ENCODE assay signal across 15 cellular contexts in genomic region chr21:33355355-33355754, GRCh38. TPM values are rescaled to one million over a fixed set of nuclear protein-coding genes. Genes with fewer than 3 reads are reported as not detected.
DNase-seq lines count a peak whose midpoint lies in the region; ATAC-seq, FAIRE-seq and TF ChIP-seq lines count a peak whose summit lies in the region.
"Had no signal": no experiment of that assay in that cellular context is flagged by ENCODE, and none has a peak within 500 bp of the region (broad histone marks: within the 10 kb centered on the region; RNA-seq: fewer than 3 reads in every experiment).

No MANE protein-coding gene starts in this region.

- ATAC-seq in PC-3 (no peak), K562 (no peak)

- no peaks in the 10 kb centered on the region for H3K27me3 Mint-ChIP-seq in activated naive CD4-positive, alpha-beta T cell treated with anti-CD3 and anti-CD28 coated beads for 36 hours (ENCODE audit: low read depth)

- H3K9me3 ChIP-seq in PC-3 (ENCODE audit: low read length) (no peaks in the 10 kb centered on the region), K562 (replicated peaks; ENCODE audit: control insufficient read depth, insufficient read depth, low read depth, low read length) (no peaks in the 10 kb centered on the region), spleen (no peaks in the 10 kb centered on the region), GM23248 (ENCODE audit: low read depth) (no peaks in the 10 kb centered on the region), BE2C (no peaks in the 10 kb centered on the region)
- H3K9me3 ChIP-seq: uterus had no signal

- H3K9me1 ChIP-seq in K562 (ENCODE audit: control insufficient read depth, insufficient read depth, low read length), result no peaks in the 10 kb centered on the region

- peaks cover 6% of the 10 kb centered on the region for H3K4me1 Mint-ChIP-seq in activated naive CD4-positive, alpha-beta T cell treated with anti-CD3 and anti-CD28 coated beads for 36 hours (ENCODE audit: low read depth)

- H3K79me2 ChIP-seq in PC-3 (ENCODE audit: low read length) (no peaks in the 10 kb centered on the region), K562 (ENCODE audit: control insufficient read depth, insufficient read depth, low read length) (no peaks in the 10 kb centered on the region), GM23248 (ENCODE audit: insufficient read depth) (no peaks in the 10 kb centered on the region)

- TF ChIP-seq POLR2A in K562 (conservative IDR thresholded peaks at IDR 0.05) (no peak), spleen (IDR thresholded peaks at IDR 0.05) (no peak)

- BruUV-seq in PC-3 (replicated peaks; lab: Mats Ljungman, UMichigan) (TSS peak; percentile 38), K562 (replicated peaks; lab: Mats Ljungman, UMichigan) (TSS peak; percentile 49)

- 88% methylated on average over 6 of the region's 6 CpGs for WGBS in K562 (ENCODE audit: insufficient coverage, low coverage, missing lambda C conversion rate)
- 69 to 78% (median 74%) methylated on average over 6 of the region's 6 CpGs for WGBS in spleen, 5 donors
- 84 to 93% methylated on average over 6 of the region's 6 CpGs for WGBS in GM23248 (ENCODE audit: low coverage in 1 of 2, low lambda C conversion rate in 2 of 2, missing lambda C conversion rate in 2 of 2), 2 experiments

- H3K36me3 Mint-ChIP-seq in activated naive CD4-positive, alpha-beta T cell treated with anti-CD3 and anti-CD28 coated beads for 36 hours (ENCODE audit: low read depth), result peaks cover 6% of the 10 kb centered on the region

- no peak for TF ChIP-seq RAD21 in K562 (CRISPR knock-in tag; conservative IDR thresholded peaks at IDR 0.05 in 1 of 2, IDR thresholded peaks at IDR 0.05 in 1 of 2)

- H2AFZ ChIP-seq in PC-3 (ENCODE audit: low read length), result no peak overlapping the region
- no peak overlapping the region for H2AFZ ChIP-seq in K562 (ENCODE audit: low read depth, low read length)
- no peak overlapping the region for H2AFZ ChIP-seq in GM23248

- in situ Hi-C loops in K562 (cut with MboI) (no loop called here), GM23248 (cut with MboI) (no loop called here)

- no peaks in the 10 kb centered on the region for H4K20me1 ChIP-seq in PC-3 (ENCODE audit: low read length)
- H4K20me1 ChIP-seq in K562 (replicated peaks; ENCODE audit: control insufficient read depth, insufficient read depth, low read length), result no peaks in the 10 kb centered on the region
- no peaks in the 10 kb centered on the region for H4K20me1 ChIP-seq in GM23248 (ENCODE audit: insufficient read depth)

- FAIRE-seq in K562 (lab: Jason Lieb, UNC), result no peak
- FAIRE-seq: D721Med had no signal

- H3K27me3 ChIP-seq in PC-3 (ENCODE audit: low read length) (no peaks in the 10 kb centered on the region), K562 (ENCODE audit: control insufficient read depth in 2 of 2, insufficient read depth in 2 of 2, low read length in 2 of 2) (no peaks in the 10 kb centered on the region), spleen (replicated peaks in 1 of 7) (no peaks in the 10 kb centered on the region), GM23248 (replicated peaks; ENCODE audit: insufficient read depth) (no peaks in the 10 kb centered on the region), BE2C (no peaks in the 10 kb centered on the region)
- H3K27me3 ChIP-seq: uterus had no signal

- H3K9me2 ChIP-seq in PC-3 (replicated peaks; ENCODE audit: low read length) (no peaks in the 10 kb centered on the region), GM23248 (ENCODE audit: insufficient read depth) (no peaks in the 10 kb centered on the region)

- peaks cover 12% of the 10 kb centered on the region; the same call in 1 of the 2 replicates for H3K36me3 ChIP-seq in PC-3 (ENCODE audit: low read depth, low read length)
- H3K36me3 ChIP-seq in K562 (ENCODE audit: control insufficient read depth, insufficient read depth, low read length), result peaks cover 31% of the 10 kb centered on the region; the same call in 1 of the 3 replicates
- H3K36me3 ChIP-seq in spleen, result peaks cover 0 to 79% (median 61%) of the 10 kb centered on the region in 6 donors
- peaks cover 14% of the 10 kb centered on the region; the same call in 1 of the 2 replicates for H3K36me3 ChIP-seq in GM23248 (ENCODE audit: low read depth)
- peaks cover 9% of the 10 kb centered on the region for H3K36me3 ChIP-seq in BE2C
- H3K36me3 ChIP-seq: uterus had no signal

- no peak for TF ChIP-seq EP300 in K562 (IDR thresholded peaks at IDR 0.05; ENCODE audit: low read length)

- no peaks in the 10 kb centered on the region for H3F3A ChIP-seq in PC-3 (ENCODE audit: low read length, unreplicated experiment)
- H3F3A ChIP-seq in GM23248 (ENCODE audit: insufficient read depth), result peaks cover 15% of the 10 kb centered on the region; the same call in 1 of the 2 replicates

- DNase-seq in activated naive CD4-positive, alpha-beta T cell treated with anti-CD3 and anti-CD28 coated beads for 36 hours, result no peak
- no peak for DNase-seq in activated naive CD4-positive, alpha-beta T cell treated with anti-CD3 and anti-CD28 coated beads, Interleukin-2, amount 50 U/mL, for 16 hours
- DNase-seq in PC-3 (no peak), K562 (ENCODE audit: extremely low read depth in 1 of 4, low spot score in 3 of 4) (no peak), spleen (no peak), GM23248 (no peak), BE2C (no peak), substantia nigra (lab: John Stamatoyannopoulos, UW) (no peak)
- DNase-seq: activated CD4-positive, alpha-beta T cell treated with anti-CD3 and anti-CD28 coated beads for 1 hour; cortex of kidney; H7; mesendoderm; NCI-H1436; uterus had no signal

- H3K27ac ChIP-seq in PC-3 (ENCODE audit: low read length), result no peak overlapping the region
- H3K27ac ChIP-seq in K562 (ENCODE audit: extremely low read depth, low read depth, low read length), result no peak overlapping the region
- H3K27ac ChIP-seq in spleen, result peak overlapping the region in 7 of 8 donors; percentile 15 to 70 (median 38)
- H3K27ac ChIP-seq in GM23248, result no peak overlapping the region
- H3K27ac ChIP-seq in substantia nigra (ENCODE audit: low read depth, low read length, poor library complexity, severe bottlenecking), result no peak overlapping the region
- H3K27ac ChIP-seq: uterus had no signal

- H3K9ac ChIP-seq in PC-3 (ENCODE audit: low read length) (no peak overlapping the region), K562 (ENCODE audit: insufficient read depth in 1 of 2, low read depth in 2 of 2, low read length in 2 of 2) (no peak overlapping the region), GM23248 (no peak overlapping the region)

- intact Hi-C loops in activated naive CD4-positive, alpha-beta T cell treated with anti-CD3 and anti-CD28 coated beads for 36 hours (cut with micrococcal nuclease), result no loop called here
- intact Hi-C loops in PC-3 (cut with micrococcal nuclease) (no loop called here), K562 (cut with micrococcal nuclease) (no loop called here), spleen (cut with DNase I; ENCODE audit: low total_unique reads) (loop anchor here (10.0 kb wide), 1 partner anchor 79 kb away; no protein-coding TSS in a partner anchor)

- H3K4me1 ChIP-seq in PC-3 (ENCODE audit: insufficient read depth, low read length), result peaks cover 7% of the 10 kb centered on the region
- H3K4me1 ChIP-seq in K562 (replicated peaks in 1 of 2; ENCODE audit: control insufficient read depth in 2 of 2, insufficient read depth in 2 of 2, low read length in 2 of 2), result no peaks in the 10 kb centered on the region
- peaks cover under 1 to 44% (median 8%) of the 10 kb centered on the region in 6 donors for H3K4me1 ChIP-seq in spleen
- peaks cover 9% of the 10 kb centered on the region for H3K4me1 ChIP-seq in GM23248 (ENCODE audit: insufficient read depth)
- no peaks in the 10 kb centered on the region for H3K4me1 ChIP-seq in BE2C

- CTCF ChIA-PET in activated naive CD4-positive, alpha-beta T cell treated with anti-CD3 and anti-CD28 coated beads for 36 hours (lab: Charles Lee), result interaction anchor here (0.6 kb wide), 1 partner anchor 584 kb away, joined by 4 read pairs; the partner anchor contains the start of gene PAXBP1
- CTCF ChIA-PET in PC-3 (lab: Charles Lee) (no interaction called here), K562 (lab: Yijun Ruan, JAX; ENCODE audit: low intra/inter-chr PET ratio) (no interaction called here)

- H3K4me2 ChIP-seq in PC-3 (ENCODE audit: low read length) (no peak overlapping the region), K562 (ENCODE audit: insufficient read depth, low read length) (no peak overlapping the region), GM23248 (ENCODE audit: unreplicated experiment) (no peak overlapping the region)

- TF ChIP-seq CTCF in PC-3 (conservative IDR thresholded peaks at IDR 0.05; ENCODE audit: low read depth, low read length) (no peak), K562 (IDR thresholded peaks at IDR 0.05 in 2 of 3, conservative IDR thresholded peaks at IDR 0.05 in 1 of 3; ENCODE audit: insufficient read depth in 2 of 3, low read depth in 1 of 3, low read length in 3 of 3) (no peak), spleen (IDR thresholded peaks at IDR 0.05 in 8 of 11, conservative IDR thresholded peaks at IDR 0.05 in 3 of 11) (no peak), BE2C (IDR thresholded peaks at IDR 0.05; ENCODE audit: low read depth, low read length) (no peak)

- H3K4me3 Mint-ChIP-seq in activated naive CD4-positive, alpha-beta T cell treated with anti-CD3 and anti-CD28 coated beads for 36 hours, result no peak overlapping the region

- H3K27ac Mint-ChIP-seq in activated naive CD4-positive, alpha-beta T cell treated with anti-CD3 and anti-CD28 coated beads for 36 hours, result peak overlapping the region; percentile 61

- no peak overlapping the region for H3K4me3 ChIP-seq in PC-3 (ENCODE audit: low read length)
- no peak overlapping the region for H3K4me3 ChIP-seq in K562
- no peak overlapping the region for H3K4me3 ChIP-seq in spleen
- no peak overlapping the region for H3K4me3 ChIP-seq in GM23248
- no peak overlapping the region for H3K4me3 ChIP-seq in BE2C (ENCODE audit: low read depth, low read length)
- H3K4me3 ChIP-seq: uterus had no signal

- POLR2A ChIA-PET in PC-3 (lab: Charles Lee; ENCODE audit: unreplicated experiment), result no interaction called here
- POLR2A ChIA-PET in K562 (lab: Yijun Ruan, JAX), result interaction anchor here (0.9 to 1.4 kb wide), 2 partner anchors 9 to 11 kb away, joined by 3 to 5 read pairs; no protein-coding TSS in a partner anchor

- no peaks in the 10 kb centered on the region for H3K9me3 Mint-ChIP-seq in activated naive CD4-positive, alpha-beta T cell treated with anti-CD3 and anti-CD28 coated beads for 36 hours

RNA-seq across cellular contexts. Expression of gene IFNAR1, which starts 30.6 kb away (rescaled TPM):
- total RNA-seq in activated naive CD4-positive, alpha-beta T cell treated with anti-CD3 and anti-CD28 coated beads for 36 hours, result 10 to 100 TPM; 20.6 to 24.3 TPM
- total RNA-seq in PC-3 (2014; rRNA removed), result 13.2 and 18.4 TPM in 2 replicates
- 7.7 and 20.5 TPM in 2 replicates for total RNA-seq in K562 (2011; cell fraction: chromatin; rRNA removed; ENCODE audit: low replicate concordance)
- total RNA-seq in K562 (2011; cell fraction: nucleolus; rRNA removed), result 8.7 and 11.3 TPM in 2 replicates
- 13.3 and 24.0 TPM in 2 replicates for total RNA-seq in K562 (2011; cell fraction: nucleoplasm; rRNA removed)
- 8.6 TPM in 2 replicates for total RNA-seq in K562 (2014; rRNA removed)
- total RNA-seq in K562 (2014; rRNA removed; fragmentation: Illumina TruSeq; extraction: Trizol), result 11.5 and 13.7 TPM in 2 replicates
- 10.2 and 12.7 TPM in 2 replicates for total RNA-seq in K562 (2015; rRNA removed; fragmentation: Illumina TruSeq; extraction: Trizol)
- total RNA-seq in K562 (2021), result 23.7 and 24.2 TPM in 2 replicates
- polyA plus RNA-seq in K562 (2011; rRNA removed), result 10.4 and 10.8 TPM in 2 replicates
- 5.4 and 10.1 TPM in 2 replicates for polyA plus RNA-seq in K562 (2011; cell fraction: cytosol; rRNA removed)
- polyA plus RNA-seq in K562 (2011; cell fraction: nucleus; rRNA removed), result 2.8 and 3.5 TPM in 2 replicates
- 20.0 and 32.3 TPM in 2 replicates for polyA plus RNA-seq in K562 (2012)
- polyA plus RNA-seq in K562 (2014; fragmentation: Illumina TruSeq; extraction: Trizol), result 17.2 and 20.9 TPM in 2 replicates
- polyA plus RNA-seq in K562 (2014; fragmentation: Nextera tagmentation; extraction: Ambion mirVana), result 10 to 100 TPM; 27.4 to 31.8 TPM
- 11.0 and 14.8 TPM in 2 replicates for polyA plus RNA-seq in K562 (2014; rRNA removed)
- polyA minus RNA-seq in K562 (2011; rRNA and poly(A)+ RNA removed), result 21.6 and 28.4 TPM in 2 replicates
- polyA minus RNA-seq in K562 (2011; cell fraction: cytosol; rRNA and poly(A)+ RNA removed), result 10.5 and 11.9 TPM in 2 replicates
- polyA minus RNA-seq in K562 (2011; cell fraction: nucleus; rRNA and poly(A)+ RNA removed), result 6.2 and 12.8 TPM in 2 replicates
- total RNA-seq in spleen, result 10 to 100 TPM; 53.2 to 86.1 (median 75.6) TPM
- 10 to 100 TPM in 2 of 3 donors, 1 to 10 TPM in 1; 9.2 to 12.8 (median 10.1) TPM for polyA plus RNA-seq in spleen
- 19.1 and 24.0 TPM in 2 replicates for total RNA-seq in GM23248 (2014; rRNA removed; shearing (Covaris generic))
- 55.9 and 65.1 TPM in 2 replicates for polyA plus RNA-seq in GM23248 (2016; fragmentation: Nextera tagmentation; extraction: Ambion mirVana)
- polyA plus RNA-seq in BE2C (2012; ENCODE audit: insufficient read depth, insufficient read length, low read depth), result 26.3 TPM

RNA-seq across cellular contexts. Expression of gene IFNGR2, which starts 47.9 kb away (rescaled TPM):
- total RNA-seq in activated naive CD4-positive, alpha-beta T cell treated with anti-CD3 and anti-CD28 coated beads for 36 hours, result 10 to 100 TPM; 16.3 to 17.5 TPM
- total RNA-seq in PC-3 (2014; rRNA removed) (35.7 and 37.8 TPM in 2 replicates), K562 (2014; rRNA removed) (19.4 and 24.2 TPM in 2 replicates), K562 (2014; rRNA removed; fragmentation: Illumina TruSeq; extraction: Trizol) (28.5 and 31.3 TPM in 2 replicates), K562 (2015; rRNA removed; fragmentation: Illumina TruSeq; extraction: Trizol) (31.3 and 36.8 TPM in 2 replicates), K562 (2021) (28.5 and 29.5 TPM in 2 replicates), spleen (100 to 1,000 TPM in 5 of 7 donors, 10 to 100 TPM in 2; 87.1 to 133 (median 114) TPM)
- total RNA-seq in K562 (2011; cell fraction: chromatin; rRNA removed; ENCODE audit: low replicate concordance), result 16.2 and 26.5 TPM in 2 replicates
- total RNA-seq in K562 (2011; cell fraction: nucleolus; rRNA removed), result 28.2 and 28.3 TPM in 2 replicates
- 31.7 and 44.8 TPM in 2 replicates for total RNA-seq in K562 (2011; cell fraction: nucleoplasm; rRNA removed)
- polyA plus RNA-seq in K562 (2011; rRNA removed) (58.0 and 81.8 TPM in 2 replicates), K562 (2014; fragmentation: Illumina TruSeq; extraction: Trizol) (35.4 and 44.8 TPM in 2 replicates), K562 (2014; fragmentation: Nextera tagmentation; extraction: Ambion mirVana) (1 to 10 TPM; 6.7 to 8.4 TPM), K562 (2014; rRNA removed) (27.8 and 32.9 TPM in 2 replicates), spleen (10 to 100 TPM; 73.6 to 77.9 (median 77.4) TPM), GM23248 (2016; fragmentation: Nextera tagmentation; extraction: Ambion mirVana) (113 and 116 TPM in 2 replicates)
- polyA plus RNA-seq in K562 (2011; cell fraction: cytosol; rRNA removed), result 45.1 and 64.7 TPM in 2 replicates
- 34.8 and 50.8 TPM in 2 replicates for polyA plus RNA-seq in K562 (2011; cell fraction: nucleus; rRNA removed)
- 24.4 and 31.8 TPM in 2 replicates for polyA plus RNA-seq in K562 (2012)
- 43.8 and 53.1 TPM in 2 replicates for polyA minus RNA-seq in K562 (2011; rRNA and poly(A)+ RNA removed)
- 26.9 and 27.4 TPM in 2 replicates for polyA minus RNA-seq in K562 (2011; cell fraction: cytosol; rRNA and poly(A)+ RNA removed)
- 13.1 and 19.8 TPM in 2 replicates for polyA minus RNA-seq in K562 (2011; cell fraction: nucleus; rRNA and poly(A)+ RNA removed)
- 92.8 and 98.3 TPM in 2 replicates for total RNA-seq in GM23248 (2014; rRNA removed; shearing (Covaris generic))
- 21.1 TPM for polyA plus RNA-seq in BE2C (2012; ENCODE audit: insufficient read depth, insufficient read length, low read depth)

Comparison
In these comparisons a context has a peak if more than half of its experiments do, and no peak if none do; other contexts are left out.
1. H3K27ac ChIP-seq: peak in spleen (7 of 8); none in PC-3 (single experiment), K562 (single experiment), GM23248 (single experiment) and substantia nigra (single experiment).